Comparison of ENCODE assay signal across 17 cellular contexts in the genomic region with DNA sequence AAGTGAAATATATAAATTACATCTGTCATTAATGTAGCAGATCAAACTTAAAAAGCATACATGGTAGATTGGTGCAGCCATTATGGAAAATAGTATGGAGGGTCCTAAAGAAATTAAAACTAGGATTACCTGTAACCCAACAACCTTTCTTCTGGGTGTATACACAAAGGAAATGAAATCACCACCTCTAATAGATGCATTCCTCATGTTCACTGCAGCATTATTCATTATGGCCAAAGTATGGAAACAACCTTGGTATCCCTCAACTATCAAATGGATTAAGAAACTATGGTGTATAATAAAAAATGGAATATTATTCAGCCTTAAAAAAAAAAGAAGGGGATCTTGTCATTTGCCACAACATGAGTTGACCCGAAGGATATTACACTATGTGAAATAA. TPM values are rescaled to one million over a fixed set of nuclear protein-coding genes. Genes with fewer than 3 reads are reported as not detected.
DNase-seq lines count a peak whose midpoint lies in the region; ATAC-seq and TF ChIP-seq lines count a peak whose summit lies in the region.
"Had no signal": no experiment of that assay in that cellular context is flagged by ENCODE, and none has a peak within 500 bp of the region (broad histone marks: within the 10 kb centered on the region; RNA-seq: fewer than 3 reads in every experiment).

No MANE protein-coding gene starts in this region.

- in situ Hi-C loops in GM23248 (cut with MboI): no loop called here

- H3F3A ChIP-seq in GM23248 (ENCODE audit: insufficient read depth): peaks cover 27% of the 10 kb centered on the region

- no peak overlapping the region for H2AFZ ChIP-seq in GM23248

- H3K27ac Mint-ChIP-seq in activated naive CD4-positive, alpha-beta T cell treated with anti-CD3 and anti-CD28 coated beads, Interleukin-2, amount 50 U/mL, for 72 hours: no peak overlapping the region
- H3K27ac Mint-ChIP-seq: CD8-positive, alpha-beta T cell had no signal

- TF ChIP-seq POLR2A in suprapubic skin (IDR thresholded peaks at IDR 0.05): no peak

- WGBS in GM23248 (ENCODE audit: low coverage in 1 of 2, low lambda C conversion rate in 2 of 2, missing lambda C conversion rate in 2 of 2), 2 experiments: 95 to 100% methylated on average over 1 of the region's 1 CpG
- WGBS in suprapubic skin: 95% methylated on average over 1 of the region's 1 CpG

- no peaks in the 10 kb centered on the region for H3K9me2 ChIP-seq in GM23248 (ENCODE audit: insufficient read depth)

- H3K36me3 ChIP-seq in GM23248 (ENCODE audit: low read depth): no peaks in the 10 kb centered on the region
- no peaks in the 10 kb centered on the region for H3K36me3 ChIP-seq in RWPE2 (ENCODE audit: low read depth)
- H3K36me3 ChIP-seq in suprapubic skin: no peaks in the 10 kb centered on the region

- peak overlapping the region; percentile 9 for H3K4me2 ChIP-seq in GM23248 (ENCODE audit: unreplicated experiment)

- peaks cover 6% of the 10 kb centered on the region; the same call in 1 of the 2 replicates for H4K20me1 ChIP-seq in GM23248 (ENCODE audit: insufficient read depth)

- TF ChIP-seq EP300 in suprapubic skin (IDR thresholded peaks at IDR 0.05): no peak

- H3K27ac ChIP-seq in GM23248: peak overlapping the region; percentile 75
- peak overlapping the region; percentile 78 for H3K27ac ChIP-seq in RWPE2 (ENCODE audit: poor library complexity, severe bottlenecking)
- peak overlapping the region; percentile 43 for H3K27ac ChIP-seq in foreskin keratinocyte
- peak overlapping the region; percentile 53 for H3K27ac ChIP-seq in suprapubic skin
- H3K27ac ChIP-seq: BLaER1 treated with 17β-estradiol and CSF1 and Interleukin-3, amounts not matched to agents 10 nM and 100 nM had no signal

- H3K9me3 Mint-ChIP-seq in activated naive CD4-positive, alpha-beta T cell treated with anti-CD3 and anti-CD28 coated beads, Interleukin-2, amount 50 U/mL, for 72 hours: no peaks in the 10 kb centered on the region
- H3K9me3 Mint-ChIP-seq: CD8-positive, alpha-beta T cell had no signal

- H3K79me2 ChIP-seq in GM23248 (ENCODE audit: insufficient read depth): peaks cover 99% of the 10 kb centered on the region

- H3K4me3 ChIP-seq in GM23248 (no peak overlapping the region), RWPE2 (ENCODE audit: severe bottlenecking) (no peak overlapping the region), suprapubic skin (no peak overlapping the region)
- H3K4me3 ChIP-seq: BLaER1 treated with 17β-estradiol and CSF1 and Interleukin-3, amounts not matched to agents 10 nM and 100 nM had no signal

- H3K9me3 ChIP-seq in GM23248 (ENCODE audit: low read depth): no peaks in the 10 kb centered on the region
- H3K9me3 ChIP-seq in RWPE2 (ENCODE audit: severe bottlenecking): no peaks in the 10 kb centered on the region
- no peaks in the 10 kb centered on the region for H3K9me3 ChIP-seq in suprapubic skin

- no peaks in the 10 kb centered on the region for H3K36me3 Mint-ChIP-seq in activated naive CD4-positive, alpha-beta T cell treated with anti-CD3 and anti-CD28 coated beads, Interleukin-2, amount 50 U/mL, for 72 hours
- H3K36me3 Mint-ChIP-seq: CD8-positive, alpha-beta T cell had no signal

- ATAC-seq in RWPE2 (ENCODE audit: low read depth): 0 out of 3 replicates have a peak, but pooled peaks have one; percentile 21
- no peak for ATAC-seq in foreskin keratinocyte
- ATAC-seq in activated naive CD4-positive, alpha-beta T cell treated with anti-CD3 and anti-CD28 coated beads, Interleukin-2, amount 50 U/mL, for 72 hours: no peak
- ATAC-seq: CD8-positive, alpha-beta T cell had no signal

- no peak for DNase-seq in GM23248
- DNase-seq in RWPE2 (ENCODE audit: low spot score): no peak
- DNase-seq in foreskin keratinocyte: peak in 1 of 2 donors; percentile 50
- DNase-seq in suprapubic skin (ENCODE audit: low spot score in 2 of 2): no peak
- DNase-seq in SHP77 treated with DMSO at 0.1 percent for 48 hours (lab: John Stamatoyannopoulos, UW): no peak
- DNase-seq in activated naive CD4-positive, alpha-beta T cell treated with anti-CD3 and anti-CD28 coated beads, Interleukin-2, amount 50 U/mL, for 72 hours (ENCODE audit: low spot score in 2 of 2): no peak
- no peak for DNase-seq in DMS79 treated with DMSO at 0.1 percent for 48 hours (lab: John Stamatoyannopoulos, UW)
- DNase-seq: CD8-positive, alpha-beta T cell; H7; MM.1S; NCI-H1092; NCI-H146; NCI-H2081 treated with DMSO at 0.1 percent for 48 hours; NCI-H748 treated with DMSO at 0.1 percent for 48 hours; NK-92 treated with Interleukin-12 subunit alpha and Interleukin-12 subunit beta, amount 100 ng/mL, for 24 hours had no signal

- H3K27me3 ChIP-seq in GM23248 (replicated peaks; ENCODE audit: insufficient read depth) (no peaks in the 10 kb centered on the region), RWPE2 (ENCODE audit: insufficient read depth, poor library complexity, severe bottlenecking) (no peaks in the 10 kb centered on the region), foreskin keratinocyte (no peaks in the 10 kb centered on the region), suprapubic skin (no peaks in the 10 kb centered on the region)
- H3K27me3 ChIP-seq: BLaER1 treated with 17β-estradiol and CSF1 and Interleukin-3, amounts not matched to agents 10 nM and 100 nM had no signal

- H3K9ac ChIP-seq in GM23248: 0 out of 2 replicates have a peak overlapping the region, but pooled peaks have one; percentile 30
- H3K9ac ChIP-seq: BLaER1 treated with 17β-estradiol and CSF1 and Interleukin-3, amounts not matched to agents 10 nM and 100 nM had no signal

- peaks cover 27% of the 10 kb centered on the region for H3K4me1 ChIP-seq in GM23248 (ENCODE audit: insufficient read depth)
- peaks cover 34% of the 10 kb centered on the region for H3K4me1 ChIP-seq in RWPE2 (ENCODE audit: insufficient read depth, poor library complexity, severe bottlenecking)
- peaks cover 20% of the 10 kb centered on the region for H3K4me1 ChIP-seq in foreskin keratinocyte
- peaks cover 63% of the 10 kb centered on the region for H3K4me1 ChIP-seq in suprapubic skin

- TF ChIP-seq CTCF in RWPE2 (IDR thresholded peaks at IDR 0.05; ENCODE audit: poor library complexity, severe bottlenecking): no peak
- no peak for TF ChIP-seq CTCF in foreskin keratinocyte (conservative IDR thresholded peaks at IDR 0.05)
- no peak for TF ChIP-seq CTCF in suprapubic skin (IDR thresholded peaks at IDR 0.05)

RNA-seq across cellular contexts. Expression of gene WDFY3, which starts 13.7 kb away (rescaled TPM):
- total RNA-seq in GM23248 (2014; rRNA removed; shearing (Covaris generic)): 38.7 and 45.6 TPM in 2 replicates
- polyA plus RNA-seq in GM23248 (2016; fragmentation: Nextera tagmentation; extraction: Ambion mirVana): 3.1 and 3.3 TPM in 2 replicates
- total RNA-seq in foreskin keratinocyte: 37.7 and 46.2 TPM in 2 replicates
- 3.7 and 4.1 TPM in 2 replicates for polyA plus RNA-seq in foreskin keratinocyte
- total RNA-seq in suprapubic skin: 100 to 1,000 TPM in 3 of 4 donors, 10 to 100 TPM in 1; 79.2 to 244 (median 119) TPM
- 1 to 10 TPM in 1 of 2 donors, under 1 TPM in 1; 0.18 to 1.9 TPM for total RNA-seq in activated naive CD4-positive, alpha-beta T cell treated with anti-CD3 and anti-CD28 coated beads, Interleukin-2, amount 50 U/mL, for 72 hours
- total RNA-seq: CD8-positive, alpha-beta T cell; OCI-LY7 had no signal

Comparison
In these comparisons a context has a peak if more than half of its experiments do, and no peak if none do; other contexts are left out.
1. RNA of gene WDFY3, which starts 13.7 kb away (total RNA-seq): 79.2 to 244 TPM in suprapubic skin, 38.7 to 45.6 TPM in GM23248 and 37.7 to 46.2 TPM in foreskin keratinocyte; 0.18 to 1.9 TPM in activated naive CD4-positive, alpha-beta T cell treated with anti-CD3 and anti-CD28 coated beads, Interleukin-2, amount 50 U/mL, for 72 hours; every median in the first group is over 10 times any median in the second.
2. Peak in every context shown above with its lines, with median percentiles within 50 percentile points of each other: H3K27ac ChIP-seq.